Comparison of ENCODE assay signal across 9 cellular contexts in the genomic region with DNA sequence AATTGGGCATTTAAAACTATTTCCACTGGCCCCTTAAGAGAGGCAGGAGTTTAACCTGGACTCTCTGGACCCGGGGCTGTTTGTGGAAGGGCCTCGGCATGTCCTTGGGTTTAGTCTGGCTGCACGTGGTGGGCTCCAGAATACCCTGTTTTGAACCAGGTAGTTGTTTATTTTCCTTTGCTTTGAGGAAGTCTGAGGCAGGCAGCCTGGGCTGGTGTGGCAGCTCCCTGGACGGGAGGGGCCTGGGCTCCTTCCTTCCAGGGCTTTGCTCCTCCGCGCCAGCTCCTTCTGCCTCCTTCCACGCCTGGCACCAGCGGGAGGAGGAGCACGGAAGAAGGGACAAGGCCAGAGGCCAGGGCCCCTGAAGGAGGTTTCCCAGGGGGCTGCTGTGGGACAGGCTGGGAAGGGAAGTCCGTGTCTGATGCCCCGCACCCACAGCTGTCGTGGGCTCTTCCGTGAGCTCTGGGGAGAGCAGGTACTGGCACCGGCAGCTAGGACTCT. TPM values are rescaled to one million over a fixed set of nuclear protein-coding genes. Genes with fewer than 3 reads are reported as not detected.
DNase-seq lines count a peak whose midpoint lies in the region; ATAC-seq and TF ChIP-seq lines count a peak whose summit lies in the region.
"Had no signal": no experiment of that assay in that cellular context is flagged by ENCODE, and none has a peak within 500 bp of the region (broad histone marks: within the 10 kb centered on the region; RNA-seq: fewer than 3 reads in every experiment).

No MANE protein-coding gene starts in this region.

- H3K36me3 Mint-ChIP-seq in T-cell: peaks cover 23% of the 10 kb centered on the region

- no peaks in the 10 kb centered on the region for H3K27me3 ChIP-seq in BLaER1

- H3K9ac ChIP-seq in BLaER1: peak overlapping the region; percentile 70

- POLR2A ChIA-PET in T-cell (lab: Charles Lee): no interaction called here

- peak overlapping the region in 1 of 2 donors; percentile 73 for H3K27ac Mint-ChIP-seq in T-cell

- H3K9me3 Mint-ChIP-seq in T-cell: peaks cover 3 to 10% (median 8%) of the 10 kb centered on the region in 3 donors

- DNase-seq in T-cell: no peak
- no peak for DNase-seq in omental fat pad (ENCODE audit: low spot score)
- no peak for DNase-seq in NCI-H1105 (lab: John Stamatoyannopoulos, UW)
- no peak for DNase-seq in T-helper 9 cell
- no peak for DNase-seq in LoVo (ENCODE audit: low spot score)
- DNase-seq: NCI-H187 had no signal

- peaks cover 22% of the 10 kb centered on the region for H3K36me3 ChIP-seq in BLaER1

- peaks cover 40% of the 10 kb centered on the region; the same call in 1 of the 2 replicates for H4K20me1 ChIP-seq in BLaER1

- peak overlapping the region; percentile 50 for H3K4me3 ChIP-seq in BLaER1

- peak overlapping the region; percentile 28 to 58 (median 53) for H3K4me3 Mint-ChIP-seq in T-cell

- H3K4me1 Mint-ChIP-seq in T-cell: peaks cover 62 to 69% (median 68%) of the 10 kb centered on the region in 3 donors

- H3K27me3 Mint-ChIP-seq in T-cell: no peaks in the 10 kb centered on the region

- peaks cover 13% of the 10 kb centered on the region for H3K9me3 ChIP-seq in BLaER1

- CTCF ChIA-PET in T-cell (lab: Charles Lee): interaction anchor here in 1 of 2 donors (0.7 kb wide), 1 partner anchor 10 kb away, joined by 6 read pairs; no protein-coding TSS in a partner anchor

- TF ChIP-seq CTCF in omental fat pad (IDR thresholded peaks at IDR 0.05): no peak

- peak overlapping the region; percentile 91 for H3K4me2 ChIP-seq in BLaER1

- H3K27ac ChIP-seq in BLaER1: peak overlapping the region; percentile 77

- ATAC-seq in T-cell (replicated peaks in 1 of 4): no peak
- peak; percentile 55 for ATAC-seq in esophagus mucosa
- ATAC-seq in omental fat pad (ENCODE audit: low FRiP score): peak; percentile 51
- no peak for ATAC-seq in GM19467 (IDR thresholded peaks at IDR 0.05; ENCODE audit: unreplicated experiment)

- H3K4me1 ChIP-seq in BLaER1: peaks cover 49% of the 10 kb centered on the region

RNA-seq across cellular contexts. Expression of gene BANP, which starts 15.5 kb away (rescaled TPM):
- 10 to 100 TPM; 57.1 to 81.9 (median 69.4) TPM for total RNA-seq in T-cell
- total RNA-seq in esophagus mucosa: 9.6 TPM
- total RNA-seq in omental fat pad: 10 to 100 TPM; 20.5 to 35.8 (median 24.6) TPM

RNA-seq across cellular contexts. Expression of gene CA5A, which starts 30.4 kb away (rescaled TPM):
- under 1 TPM in 1 of 5 donors, not detected in 4; 0.20 TPM for total RNA-seq in T-cell
- total RNA-seq in esophagus mucosa: not detected
- not detected for total RNA-seq in omental fat pad

Comparison
In these comparisons a context has a peak if more than half of its experiments do, and no peak if none do; other contexts are left out.
1. ATAC-seq: peak in esophagus mucosa (single experiment) and omental fat pad (single experiment); none in T-cell (0 of 4) and GM19467 (single experiment).